In genomic region chr10:8044908-8045727, GRCh38 we compare ENCODE assay signal across 9 cellular contexts. TPM values are rescaled to one million over a fixed set of nuclear protein-coding genes. Genes with fewer than 3 reads are reported as not detected.
DNase-seq lines count a peak whose midpoint lies in the region; ATAC-seq and TF ChIP-seq lines count a peak whose summit lies in the region.
"Had no signal": no experiment of that assay in that cellular context is flagged by ENCODE, and none has a peak within 500 bp of the region (broad histone marks: within the 10 kb centered on the region; RNA-seq: fewer than 3 reads in every experiment).

No MANE protein-coding gene starts in this region.

- H3K27me3 ChIP-seq in PC-9 (ENCODE audit: insufficient read depth, low read depth) (no peaks in the 10 kb centered on the region), gastrocnemius medialis (peaks cover 98 to 100% (median 100%) of the 10 kb centered on the region in 3 donors)

- H3K4me2 ChIP-seq in PC-9 = peak overlapping the region; percentile 95

- POLR2A ChIA-PET in PC-9 (lab: Charles Lee; ENCODE audit: unreplicated experiment) = interaction anchor here (0.5 to 0.7 kb wide), 5 partner anchors 24 to 584 kb away, joined by 3 to 5 read pairs (median 4); no protein-coding TSS in a partner anchor

- TF ChIP-seq CTCF in PC-9 (conservative IDR thresholded peaks at IDR 0.05) (no peak), fibroblast of the aortic adventitia (IDR thresholded peaks at IDR 0.05; ENCODE audit: insufficient read depth, low read length) (no peak), gastrocnemius medialis (IDR thresholded peaks at IDR 0.05 in 4 of 5, conservative IDR thresholded peaks at IDR 0.05 in 1 of 5) (no peak)

- H3K36me3 ChIP-seq in PC-9 (ENCODE audit: low read depth) (no peaks in the 10 kb centered on the region), gastrocnemius medialis (no peaks in the 10 kb centered on the region)

- H3K4me1 ChIP-seq in PC-9 (replicated peaks; ENCODE audit: insufficient read depth) = no peaks in the 10 kb centered on the region
- peaks cover 12 to 20% of the 10 kb centered on the region in 2 donors for H3K4me1 ChIP-seq in gastrocnemius medialis

- peak overlapping the region; percentile 92 for H2AFZ ChIP-seq in PC-9

- peak; percentile 26 for DNase-seq in DMS 273 (lab: John Stamatoyannopoulos, UW; ENCODE audit: unreplicated experiment)
- no peak for DNase-seq in DMS 273 treated with DMSO at 0.1 percent for 48 hours (lab: John Stamatoyannopoulos, UW)
- DNase-seq in PC-9 = peak; percentile 34 to 55
- no peak for DNase-seq in fibroblast of the aortic adventitia (ENCODE audit: low read depth)
- DNase-seq in gastrocnemius medialis = no peak
- DNase-seq: NCI-H1436 treated with DMSO at 0.1 percent for 48 hours had no signal

- H4K20me1 ChIP-seq in PC-9 (ENCODE audit: insufficient read depth) = no peaks in the 10 kb centered on the region

- ATAC-seq in gastrocnemius medialis = no peak
- ATAC-seq in GM18909 (IDR thresholded peaks at IDR 0.05; ENCODE audit: poor library complexity, unreplicated experiment) = no peak
- ATAC-seq in GM19463 (IDR thresholded peaks at IDR 0.05; ENCODE audit: unreplicated experiment) = no peak
- ATAC-seq in HG02938 (IDR thresholded peaks at IDR 0.05; ENCODE audit: unreplicated experiment) = no peak

- TF ChIP-seq POLR2A in gastrocnemius medialis (IDR thresholded peaks at IDR 0.05) = no peak

- no peaks in the 10 kb centered on the region for H3K9me2 ChIP-seq in PC-9 (ENCODE audit: insufficient read depth)

- H3K27ac ChIP-seq in PC-9 (0 out of 2 replicates have a peak overlapping the region, but pooled peaks have one; percentile 32), gastrocnemius medialis (no peak overlapping the region)

- intact Hi-C loops in PC-9 (cut with micrococcal nuclease; ENCODE audit: unreplicated experiment) = loop anchor here (10.0 kb wide), 1 partner anchor 1260 kb away; no protein-coding TSS in a partner anchor
- intact Hi-C loops in gastrocnemius medialis (cut with DNase I; ENCODE audit: low total_unique reads) = no loop called here

- H3F3A ChIP-seq in PC-9 (ENCODE audit: insufficient read depth, low read depth) = no peaks in the 10 kb centered on the region

- in situ Hi-C loops in gastrocnemius medialis (cut with MboI; ENCODE audit: low sequenced_read_pairs in 4 of 4) = no loop called here

- CTCF ChIA-PET in PC-9 (lab: Charles Lee) = no interaction called here

- peaks cover 11% of the 10 kb centered on the region for H3K79me2 ChIP-seq in PC-9 (ENCODE audit: low read depth)

- H3K9me3 ChIP-seq in PC-9 (ENCODE audit: insufficient read depth, low read depth) (no peaks in the 10 kb centered on the region), gastrocnemius medialis (no peaks in the 10 kb centered on the region)

- H3K4me3 ChIP-seq in PC-9 (peak overlapping the region; percentile 76), fibroblast of the aortic adventitia (ENCODE audit: low read depth, low read length) (peak overlapping the region; percentile 45), gastrocnemius medialis (peak overlapping the region; percentile 14 to 45 (median 24))

- no TSS peak for BruUV-seq in PC-9 (replicated peaks; lab: Mats Ljungman, UMichigan)

RNA-seq across cellular contexts. Expression of gene GATA3, which starts 9.4 kb away (rescaled TPM):
- total RNA-seq in PC-9 (2021) (41.2 and 43.6 TPM in 2 replicates), fibroblast of the aortic adventitia (ENCODE audit: low replicate concordance) (not detected in 2 replicates), gastrocnemius medialis (under 1 TPM; 0.12 to 0.61 (median 0.58) TPM)

Comparison
In these comparisons a context has a peak if more than half of its experiments do, and no peak if none do; other contexts are left out.
1. DNase-seq: peak in DMS 273 (single experiment) and PC-9 (2 of 2); none in DMS 273 treated with DMSO at 0.1 percent for 48 hours (single experiment), fibroblast of the aortic adventitia (single experiment) and gastrocnemius medialis (0 of 2).
2. H3K4me3 ChIP-seq: peak in every context shown above with its lines; median percentile 76 in PC-9; 45 in fibroblast of the aortic adventitia; 24 in gastrocnemius medialis.
3. RNA of gene GATA3, which starts 9.4 kb away (total RNA-seq): 41.2 to 43.6 TPM in PC-9; 0.12 to 0.61 TPM in gastrocnemius medialis and not detected in fibroblast of the aortic adventitia; every median in the first group is over 10 times any median in the second.